1 cellular context compared by ENCODE assay signal in genomic region chr19:45953676-45954075, GRCh38.
TF ChIP-seq lines count a peak whose summit lies in the region.

No MANE protein-coding gene starts in this region.

TF ChIP-seq in GM23338, 12 proteins besides CTCF, POLR2A, EP300 and RAD21:
- no peak for TF ChIP-seq ZNF462 (CRISPR knock-in tag; IDR thresholded peaks at IDR 0.05)
- no peak for TF ChIP-seq POLR2AphosphoS5 (IDR thresholded peaks at IDR 0.05; ENCODE audit: low read depth)
- TF ChIP-seq ZNF331 (CRISPR knock-in tag; IDR thresholded peaks at IDR 0.05; ENCODE audit: low read depth): no peak
- TF ChIP-seq ZNF114 (CRISPR knock-in tag; IDR thresholded peaks at IDR 0.05): no peak
- TF ChIP-seq CREB1 (CRISPR knock-in tag; IDR thresholded peaks at IDR 0.05; ENCODE audit: low read depth): no peak
- TF ChIP-seq ETS1 (IDR thresholded peaks at IDR 0.05): no peak
